21 cellular contexts compared by ENCODE assay signal in genomic region chr2:105378276-105378840, GRCh38. TPM values are rescaled to one million over a fixed set of nuclear protein-coding genes. Genes with fewer than 3 reads are reported as not detected.
DNase-seq lines count a peak whose midpoint lies in the region; ATAC-seq and TF ChIP-seq lines count a peak whose summit lies in the region.
"Had no signal": no experiment of that assay in that cellular context is flagged by ENCODE, and none has a peak within 500 bp of the region (broad histone marks: within the 10 kb centered on the region; RNA-seq: fewer than 3 reads in every experiment).

No MANE protein-coding gene starts in this region.

- H3K4me3 ChIP-seq in left ventricle myocardium inferior (no peak overlapping the region), esophagus squamous epithelium (no peak overlapping the region)
- H3K4me3 ChIP-seq: A549, ascending aorta, upper lobe of left lung had no signal

- peaks cover 63% of the 10 kb centered on the region for H3K36me3 Mint-ChIP-seq in osteocyte (ENCODE audit: unreplicated experiment)
- H3K36me3 Mint-ChIP-seq: activated CD4-positive, alpha-beta memory T cell treated with anti-CD3 and anti-CD28 coated beads for 36 hours had no signal

- no peaks in the 10 kb centered on the region for H3K27me3 Mint-ChIP-seq in osteocyte (ENCODE audit: unreplicated experiment)
- H3K27me3 Mint-ChIP-seq: activated CD4-positive, alpha-beta memory T cell treated with anti-CD3 and anti-CD28 coated beads for 36 hours had no signal

- DNase-seq in left ventricle myocardium inferior: no peak
- no peak for DNase-seq in Right ventricle myocardium superior
- no peak for DNase-seq in esophagus squamous epithelium (lab: John Stamatoyannopoulos, UW)
- no peak for DNase-seq in osteocyte (ENCODE audit: extremely low spot score, unreplicated experiment)
- no peak for DNase-seq in NOMO-1 treated with dmso at 0.1 percent for 144 hours (lab: John Stamatoyannopoulos, UW; ENCODE audit: unreplicated experiment)
- DNase-seq in T1000 (lab: John Stamatoyannopoulos, UW): no peak
- no peak for DNase-seq in activated naive CD4-positive, alpha-beta T cell treated with Interleukin-2 at 50 U/mL for 16 hours
- DNase-seq: activated CD4-positive, alpha-beta memory T cell treated with anti-CD3 and anti-CD28 coated beads for 36 hours; activated naive CD4-positive, alpha-beta T cell treated with anti-CD3 and anti-CD28 coated beads for 36 hours; C1 segment of cervical spinal cord; NCI-H1436; NCI-H526 treated with DMSO at 0.1 percent for 48 hours; stimulated activated CD4-positive, alpha-beta T cell treated with anti-CD3 and anti-CD28 coated beads, Interleukin-1b, Interleukin-23, amount 100 ng/mL, for 48 hours; stimulated activated naive CD4-positive, alpha-beta T cell treated with Interleukin-2 at 50 U/mL for 16 hours; upper lobe of left lung; WERI-Rb-1 had no signal

- 68 to 72% methylated on average over 9 to 12 of the region's 12 CpGs for WGBS in esophagus squamous epithelium, 2 donors

- intact Hi-C loops in left ventricle myocardium inferior (cut with micrococcal nuclease) (no loop called here), Right ventricle myocardium superior (cut with DNase I) (no loop called here), esophagus squamous epithelium (cut with DNase I) (no loop called here)

- no peak for TF ChIP-seq CTCF in left ventricle myocardium inferior (IDR thresholded peaks at IDR 0.05; ENCODE audit: borderline replicate concordance)
- TF ChIP-seq CTCF in esophagus squamous epithelium (IDR thresholded peaks at IDR 0.05): no peak
- TF ChIP-seq CTCF in osteocyte (IDR thresholded peaks at IDR 0.05): no peak

- no peaks in the 10 kb centered on the region for H3K9me3 Mint-ChIP-seq in osteocyte (ENCODE audit: unreplicated experiment)
- H3K9me3 Mint-ChIP-seq: activated CD4-positive, alpha-beta memory T cell treated with anti-CD3 and anti-CD28 coated beads for 36 hours; activated naive CD4-positive, alpha-beta T cell treated with anti-CD3 and anti-CD28 coated beads for 36 hours; T-helper 1 cell treated with Interleukin-12 subunit alpha and Interleukin-12 subunit beta and Interleukin-4 antibody, amounts not matched to agents 30 μg/mL and 1 μg/mL, for 36 hours had no signal

- peaks cover 99% of the 10 kb centered on the region for H3K4me1 ChIP-seq in left ventricle myocardium inferior
- peaks cover 43 to 99% (median 88%) of the 10 kb centered on the region in 3 donors for H3K4me1 ChIP-seq in esophagus squamous epithelium

- no peaks in the 10 kb centered on the region for H3K9me3 ChIP-seq in left ventricle myocardium inferior (replicated peaks)
- no peaks in the 10 kb centered on the region for H3K9me3 ChIP-seq in esophagus squamous epithelium
- H3K9me3 ChIP-seq: A549, ascending aorta, neutrophil, upper lobe of left lung had no signal

- H3K36me3 ChIP-seq in left ventricle myocardium inferior (peaks cover 5% of the 10 kb centered on the region), esophagus squamous epithelium (peaks cover 0 to 20% (median 0%) of the 10 kb centered on the region in 3 donors)
- H3K36me3 ChIP-seq: neutrophil, upper lobe of left lung, WERI-Rb-1 had no signal

- TF ChIP-seq POLR2A in esophagus squamous epithelium (IDR thresholded peaks at IDR 0.05): no peak

- H3K27ac Mint-ChIP-seq in osteocyte (ENCODE audit: unreplicated experiment): peak overlapping the region; percentile 15
- H3K27ac Mint-ChIP-seq: activated CD4-positive, alpha-beta memory T cell treated with anti-CD3 and anti-CD28 coated beads for 36 hours; activated naive CD4-positive, alpha-beta T cell treated with anti-CD3 and anti-CD28 coated beads for 36 hours; T-helper 1 cell treated with Interleukin-12 subunit alpha and Interleukin-12 subunit beta and Interleukin-4 antibody, amounts not matched to agents 30 μg/mL and 1 μg/mL, for 36 hours had no signal

- peak overlapping the region; percentile 85 for H3K27ac ChIP-seq in left ventricle myocardium inferior (replicated peaks)
- H3K27ac ChIP-seq in esophagus squamous epithelium: peak overlapping the region in 3 of 4 donors; percentile 86 to 87 (median 87)
- H3K27ac ChIP-seq: A549, ascending aorta, neutrophil, upper lobe of left lung, WERI-Rb-1 had no signal

- ATAC-seq in Right ventricle myocardium superior (ENCODE audit: poor library complexity) (no peak), HG02642 (IDR thresholded peaks at IDR 0.05; ENCODE audit: poor library complexity, unreplicated experiment) (no peak)

- H3K27me3 ChIP-seq in left ventricle myocardium inferior (ENCODE audit: low read depth) (no peaks in the 10 kb centered on the region), esophagus squamous epithelium (no peaks in the 10 kb centered on the region)
- H3K27me3 ChIP-seq: ascending aorta, upper lobe of left lung had no signal

- H3K4me1 Mint-ChIP-seq in osteocyte (ENCODE audit: unreplicated experiment): peaks cover 86% of the 10 kb centered on the region

- no peak overlapping the region for H3K4me3 Mint-ChIP-seq in osteocyte (ENCODE audit: unreplicated experiment)
- H3K4me3 Mint-ChIP-seq: activated CD4-positive, alpha-beta memory T cell treated with anti-CD3 and anti-CD28 coated beads for 36 hours; activated naive CD4-positive, alpha-beta T cell treated with anti-CD3 and anti-CD28 coated beads for 36 hours; T-helper 1 cell treated with Interleukin-12 subunit alpha and Interleukin-12 subunit beta and Interleukin-4 antibody, amounts not matched to agents 30 μg/mL and 1 μg/mL, for 36 hours had no signal

RNA-seq across cellular contexts. Expression of gene FHL2, which starts 20.5 kb away (rescaled TPM):
- 2,742 TPM for total RNA-seq in left ventricle myocardium inferior
- 1,567 TPM for total RNA-seq in Right ventricle myocardium superior
- 10 to 100 TPM; 46.1 to 89.1 (median 54.7) TPM for total RNA-seq in esophagus squamous epithelium
- total RNA-seq in osteocyte: 76.8 and 78.7 TPM in 2 replicates

RNA-seq across cellular contexts. Expression of gene C2orf49, which starts 41.0 kb away (rescaled TPM):
- total RNA-seq in left ventricle myocardium inferior (22.7 TPM), Right ventricle myocardium superior (18.7 TPM), esophagus squamous epithelium (10 to 100 TPM in 3 of 4 donors, 1 to 10 TPM in 1; 9.3 to 19.8 (median 12.4) TPM), osteocyte (19.3 and 20.7 TPM in 2 replicates)

RNA-seq across cellular contexts. Expression of gene TGFBRAP1, which starts 48.8 kb away (rescaled TPM):
- total RNA-seq in left ventricle myocardium inferior: 9.7 TPM
- 8.6 TPM for total RNA-seq in Right ventricle myocardium superior
- total RNA-seq in esophagus squamous epithelium: 10 to 100 TPM; 11.7 to 24.6 (median 15.6) TPM
- 17.9 and 21.2 TPM in 2 replicates for total RNA-seq in osteocyte

Comparison
In these comparisons a context has a peak if more than half of its experiments do, and no peak if none do; other contexts are left out.
1. RNA of gene FHL2, which starts 20.5 kb away (total RNA-seq): 2,742 TPM in left ventricle myocardium inferior (single experiment) and 1,567 TPM in Right ventricle myocardium superior (single experiment); 76.8 to 78.7 TPM in osteocyte and 46.1 to 89.1 TPM in esophagus squamous epithelium; every median in the first group is over 10 times any median in the second.